Comparison of ENCODE assay signal across 1 cellular context in genomic region chr12:4302881-4303280, GRCh38.
A peak's percentile ranks its signal among the peaks of the same experiment; 100 is the strongest.
TF ChIP-seq lines count a peak whose summit lies in the region.

No MANE protein-coding gene starts in this region.

TF ChIP-seq in HepG2, 621 proteins besides CTCF, POLR2A, EP300 and RAD21 (continued from another document):
- peak; percentile 33; the same call in 1 of the 2 replicates for TF ChIP-seq FOXP4 (CRISPR knock-in tag; IDR thresholded peaks at IDR 0.05)
- peak; percentile 46; the same call in 1 of the 2 replicates for TF ChIP-seq RBFOX2 (IDR thresholded peaks at IDR 0.05; ENCODE audit: low read depth, low read length)
